8 cellular contexts compared by ENCODE assay signal in the genomic region with DNA sequence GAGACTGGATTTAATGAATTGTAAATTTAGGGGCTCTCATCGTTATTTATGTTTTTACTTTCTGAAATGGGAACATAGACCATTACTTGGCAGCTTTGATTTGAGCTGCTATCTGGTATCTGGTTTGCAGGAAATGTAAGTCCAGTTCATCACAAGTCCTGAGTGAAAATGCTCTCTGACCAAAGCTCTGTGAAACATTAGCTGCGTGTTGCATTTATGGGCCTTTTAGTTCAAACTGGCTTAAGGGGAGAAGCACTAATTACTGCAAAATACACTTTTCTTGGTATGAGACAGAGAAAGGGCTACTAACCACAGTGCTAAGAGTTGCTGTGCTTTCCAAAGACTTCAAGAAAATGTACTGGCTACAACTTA. TPM values are rescaled to one million over a fixed set of nuclear protein-coding genes. Genes with fewer than 3 reads are reported as not detected.
DNase-seq lines count a peak whose midpoint lies in the region; ATAC-seq, FAIRE-seq and TF ChIP-seq lines count a peak whose summit lies in the region.

No MANE protein-coding gene starts in this region.

- H3K27ac Mint-ChIP-seq in Calu3 (ENCODE audit: unreplicated experiment) = no peak overlapping the region
- H3K27ac Mint-ChIP-seq in WTC11 = 0 out of 2 replicates have a peak overlapping the region, but pooled peaks have one; percentile 69
- no peak overlapping the region for H3K27ac Mint-ChIP-seq in activated CD4-positive, alpha-beta memory T cell treated with anti-CD3 and anti-CD28 coated beads, Interleukin-2, amount 10 ng/mL, durations not matched to agents 7 days and 5 days

- POLR2A ChIA-PET in WTC11 (lab: Charles Lee) = interaction anchor here (0.6 to 1.0 kb wide), 3 partner anchors 9 to 64 kb away, joined by 3 to 7 read pairs (median 6); no protein-coding TSS in a partner anchor
- POLR2A ChIA-PET in activated CD4-positive, alpha-beta memory T cell treated with anti-CD3 and anti-CD28 coated beads, Interleukin-2, amount 10 ng/mL, durations not matched to agents 7 days and 5 days (lab: Charles Lee) = interaction anchor here (1.1 kb wide), 1 partner anchor 184 kb away, joined by 5 read pairs; no protein-coding TSS in a partner anchor

- TF ChIP-seq CTCF in Calu3 (IDR thresholded peaks at IDR 0.05; ENCODE audit: unreplicated experiment) (no peak), WTC11 (IDR thresholded peaks at IDR 0.05) (no peak), psoas muscle (IDR thresholded peaks at IDR 0.05) (no peak)

- H3K36me3 ChIP-seq in psoas muscle (ENCODE audit: insufficient read depth in 1 of 2, low read depth in 1 of 2) = no peaks in the 10 kb centered on the region

- H3K4me1 ChIP-seq in psoas muscle = peaks cover 16% of the 10 kb centered on the region

- H3K9me3 ChIP-seq in psoas muscle = no peaks in the 10 kb centered on the region

- H3K4me3 Mint-ChIP-seq in Calu3 (ENCODE audit: low read depth, unreplicated experiment) (peak overlapping the region; percentile 75), WTC11 (peak overlapping the region; percentile 71)
- no peak overlapping the region for H3K4me3 Mint-ChIP-seq in activated CD4-positive, alpha-beta memory T cell treated with anti-CD3 and anti-CD28 coated beads, Interleukin-2, amount 10 ng/mL, durations not matched to agents 7 days and 5 days

- CTCF ChIA-PET in Calu3 (lab: Charles Lee) (interaction anchor here (0.5 to 1.4 kb wide), 3 partner anchors 9 to 1922 kb away, joined by 3 to 9 read pairs (median 3); no protein-coding TSS in a partner anchor), WTC11 (lab: Charles Lee) (interaction anchor here (0.5 to 2.7 kb wide), 14 partner anchors 9 to 486 kb away, joined by 3 to 19 read pairs (median 3); no protein-coding TSS in a partner anchor)
- CTCF ChIA-PET in activated CD4-positive, alpha-beta memory T cell treated with anti-CD3 and anti-CD28 coated beads, Interleukin-2, amount 10 ng/mL, durations not matched to agents 7 days and 5 days (lab: Charles Lee) = interaction anchor here (0.9 to 3.0 kb wide), 7 partner anchors 9 to 486 kb away, joined by 3 to 19 read pairs (median 5); no protein-coding TSS in a partner anchor

- H3K4me1 Mint-ChIP-seq in Calu3 (ENCODE audit: low read depth, unreplicated experiment) = peaks cover 10% of the 10 kb centered on the region
- H3K4me1 Mint-ChIP-seq in WTC11 = peaks cover 46% of the 10 kb centered on the region
- H3K4me1 Mint-ChIP-seq in activated CD4-positive, alpha-beta memory T cell treated with anti-CD3 and anti-CD28 coated beads, Interleukin-2, amount 10 ng/mL, durations not matched to agents 7 days and 5 days = peaks cover 8% of the 10 kb centered on the region

- no peak for FAIRE-seq in frontal cortex (lab: Jason Lieb, UNC)

- no peaks in the 10 kb centered on the region for H3K9me3 Mint-ChIP-seq in Calu3 (ENCODE audit: low read depth, unreplicated experiment)
- no peaks in the 10 kb centered on the region for H3K9me3 Mint-ChIP-seq in WTC11
- H3K9me3 Mint-ChIP-seq in activated CD4-positive, alpha-beta memory T cell treated with anti-CD3 and anti-CD28 coated beads, Interleukin-2, amount 10 ng/mL, durations not matched to agents 7 days and 5 days = no peaks in the 10 kb centered on the region

- no peak for ATAC-seq in WTC11
- ATAC-seq in psoas muscle = peak in 1 of 4 donors; percentile 21

- no peak overlapping the region for H3K27ac ChIP-seq in psoas muscle

- BruUV-seq in Calu3 (replicated peaks; lab: Mats Ljungman, UMichigan) = no TSS peak

- WGBS in psoas muscle, 3 donors = 0 to 7% (median 2%) methylated on average over 2 of the region's 2 CpGs

- H3K27me3 Mint-ChIP-seq in Calu3 (ENCODE audit: unreplicated experiment) (peaks cover 13% of the 10 kb centered on the region), WTC11 (ENCODE audit: low read depth) (no peaks in the 10 kb centered on the region)
- peaks cover 10% of the 10 kb centered on the region for H3K27me3 Mint-ChIP-seq in activated CD4-positive, alpha-beta memory T cell treated with anti-CD3 and anti-CD28 coated beads, Interleukin-2, amount 10 ng/mL, durations not matched to agents 7 days and 5 days

- H3K36me3 Mint-ChIP-seq in Calu3 (ENCODE audit: insufficient read depth, unreplicated experiment) (no peaks in the 10 kb centered on the region), WTC11 (no peaks in the 10 kb centered on the region)
- H3K36me3 Mint-ChIP-seq in activated CD4-positive, alpha-beta memory T cell treated with anti-CD3 and anti-CD28 coated beads, Interleukin-2, amount 10 ng/mL, durations not matched to agents 7 days and 5 days (ENCODE audit: low read depth) = no peaks in the 10 kb centered on the region

- H3K27me3 ChIP-seq in psoas muscle (ENCODE audit: insufficient read depth in 3 of 3, low read length in 2 of 3) = no peaks in the 10 kb centered on the region

- DNase-seq in Calu3 (no peak), WTC11 (ENCODE audit: low spot score) (no peak), psoas muscle (no peak), frontal cortex (ENCODE audit: low spot score in 2 of 2) (no peak), NCI-H146 treated with DMSO at 0.1 percent for 48 hours (lab: John Stamatoyannopoulos, UW; ENCODE audit: unreplicated experiment) (no peak), DMS79 treated with DMSO at 0.1 percent for 48 hours (lab: John Stamatoyannopoulos, UW) (no peak)
- DNase-seq in activated CD4-positive, alpha-beta memory T cell treated with anti-CD3 and anti-CD28 coated beads, Interleukin-2, amount 10 ng/mL, durations not matched to agents 7 days and 5 days = no peak

- intact Hi-C loops in Calu3 (cut with micrococcal nuclease; ENCODE audit: unreplicated experiment) = no loop called here
- intact Hi-C loops in psoas muscle (cut with DNase I) = loop anchor here in 1 of 2 donors (10.0 kb wide), 1 partner anchor 335 kb away; no protein-coding TSS in a partner anchor

- H3K4me3 ChIP-seq in iPS-11a (ENCODE audit: low read depth, low read length) (peak overlapping the region; percentile 28), psoas muscle (peak overlapping the region; percentile 75)

TF ChIP-seq in WTC11, 78 proteins besides CTCF, POLR2A, EP300 and RAD21:
- TF ChIP-seq, protein P1, sequence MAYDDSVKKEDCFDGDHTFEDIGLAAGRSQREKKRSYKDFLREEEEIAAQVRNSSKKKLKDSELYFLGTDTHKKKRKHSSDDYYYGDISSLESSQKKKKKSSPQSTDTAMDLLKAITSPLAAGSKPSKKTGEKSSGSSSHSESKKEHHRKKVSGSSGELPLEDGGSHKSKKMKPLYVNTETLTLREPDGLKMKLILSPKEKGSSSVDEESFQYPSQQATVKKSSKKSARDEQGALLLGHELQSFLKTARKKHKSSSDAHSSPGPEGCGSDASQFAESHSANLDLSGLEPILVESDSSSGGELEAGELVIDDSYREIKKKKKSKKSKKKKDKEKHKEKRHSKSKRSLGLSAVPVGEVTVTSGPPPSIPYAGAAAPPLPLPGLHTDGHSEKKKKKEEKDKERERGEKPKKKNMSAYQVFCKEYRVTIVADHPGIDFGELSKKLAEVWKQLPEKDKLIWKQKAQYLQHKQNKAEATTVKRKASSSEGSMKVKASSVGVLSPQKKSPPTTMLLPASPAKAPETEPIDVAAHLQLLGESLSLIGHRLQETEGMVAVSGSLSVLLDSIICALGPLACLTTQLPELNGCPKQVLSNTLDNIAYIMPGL (CRISPR knock-in tag; IDR thresholded peaks at IDR 0.05) = no peak
- TF ChIP-seq ZNF263 (CRISPR knock-in tag; IDR thresholded peaks at IDR 0.05; ENCODE audit: low read depth) (no peak), ZNF138 (CRISPR knock-in tag; conservative IDR thresholded peaks at IDR 0.05) (no peak)
TF ChIP-seq in WTC11: peak in this region for 0.

RNA-seq across cellular contexts. Expression of gene CC2D2A, which starts 0.5 kb away (rescaled TPM):
- 11.8 TPM in 2 replicates for total RNA-seq in Calu3 (2022)
- 10.2 to 11.9 TPM (median 11.7 TPM) in 3 replicates for total RNA-seq in WTC11 (2021)
- total RNA-seq in psoas muscle = 1 to 10 TPM; 1.8 to 4.7 (median 2.2) TPM
- polyA plus RNA-seq in psoas muscle = 1 to 10 TPM; 1.6 to 2.3 (median 1.6) TPM
- not detected for total RNA-seq in activated CD4-positive, alpha-beta memory T cell treated with anti-CD3 and anti-CD28 coated beads, Interleukin-2, amount 10 ng/mL, durations not matched to agents 7 days and 5 days
- 18.8 TPM for total RNA-seq in frontal cortex

RNA-seq across cellular contexts. Expression of gene C1QTNF7, which starts 42.3 kb away (rescaled TPM):
- not detected in 2 replicates for total RNA-seq in Calu3 (2022)
- 0.04 TPM in 1 of 3 replicates, not detected in the others for total RNA-seq in WTC11 (2021)
- total RNA-seq in psoas muscle = 1 to 10 TPM in 1 of 4 donors, under 1 TPM in 3; 0.29 to 2.3 (median 0.53) TPM
- under 1 TPM; 0.20 to 0.59 (median 0.35) TPM for polyA plus RNA-seq in psoas muscle
- not detected for total RNA-seq in activated CD4-positive, alpha-beta memory T cell treated with anti-CD3 and anti-CD28 coated beads, Interleukin-2, amount 10 ng/mL, durations not matched to agents 7 days and 5 days
- total RNA-seq in frontal cortex = 0.41 TPM
